ENCODE assay signal across 19 cellular contexts in the genomic region with DNA sequence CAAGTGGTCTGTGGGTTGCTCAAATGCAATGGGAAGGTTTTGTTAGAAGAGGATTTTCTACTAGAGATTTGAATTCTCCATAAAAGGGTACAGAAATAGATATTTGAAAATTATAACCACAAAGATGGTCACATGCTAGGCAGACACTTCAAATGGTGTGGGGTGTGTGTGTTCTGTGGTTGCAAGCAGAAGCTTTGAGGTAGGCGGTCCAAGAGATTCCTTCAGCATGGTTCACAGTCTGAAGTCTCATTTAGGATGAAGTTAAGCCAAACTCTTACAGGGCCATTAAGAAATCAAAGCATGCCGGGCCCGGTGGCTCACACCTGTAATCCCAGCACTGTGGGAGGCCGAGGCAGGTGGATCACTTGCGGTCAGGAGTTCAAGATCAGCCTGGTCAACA. TPM values are rescaled to one million over a fixed set of nuclear protein-coding genes. Genes with fewer than 3 reads are reported as not detected.
DNase-seq lines count a peak whose midpoint lies in the region; ATAC-seq lines count a peak whose summit lies in the region.
"Had no signal": no experiment of that assay in that cellular context is flagged by ENCODE, and none has a peak within 500 bp of the region (broad histone marks: within the 10 kb centered on the region; RNA-seq: fewer than 3 reads in every experiment).

No MANE protein-coding gene starts in this region.

- no peak for ATAC-seq in HG03196 (IDR thresholded peaks at IDR 0.05; ENCODE audit: unreplicated experiment)
- ATAC-seq: activated CD8-positive, alpha-beta T cell treated with anti-CD3 and anti-CD28 coated beads for 36 hours; activated T-cell treated with anti-CD3 and anti-CD28 coated beads, Interleukin-2, amount 50 U/mL, for 4 hours; heart left ventricle; mucosa of descending colon had no signal

- DNase-seq in GM03348 (ENCODE audit: low spot score) (peak; percentile 87), SW480 (ENCODE audit: low spot score) (peak; percentile 85), fibroblast of gingiva (ENCODE audit: low read depth) (peak; percentile 46), renal cortical epithelial cell (ENCODE audit: low read depth) (peak; percentile 18), retina (no peak), iPS-NIHi11 (ENCODE audit: low spot score) (no peak), posterior vena cava (ENCODE audit: low spot score) (no peak)
- DNase-seq: activated CD8-positive, alpha-beta T cell treated with anti-CD3 and anti-CD28 coated beads for 36 hours; activated naive CD4-positive, alpha-beta T cell treated with Interleukin-2 at 50 U/mL for 16 hours; activated T-cell treated with anti-CD3 and anti-CD28 coated beads, Interleukin-2, amount 50 U/mL, for 4 hours; Caco-2; effector CD4-positive, alpha-beta T cell; heart left ventricle; mucosa of descending colon; MV-4-11; NCI-H2029; NCI-H345; upper lobe of left lung had no signal

- intact Hi-C loops in posterior vena cava (cut with DNase I), result no loop called here

RNA-seq across cellular contexts. Expression of gene RMDN2, which starts 38.3 kb away (rescaled TPM):
- total RNA-seq in renal cortical epithelial cell, result 5.2 and 18.1 TPM in 2 replicates
- 1 to 10 TPM; 6.4 to 6.6 TPM for total RNA-seq in posterior vena cava

Comparison
In these comparisons a context has a peak if more than half of its experiments do, and no peak if none do; other contexts are left out.
1. DNase-seq: peak in GM03348 (single experiment), SW480 (single experiment), fibroblast of gingiva (single experiment) and renal cortical epithelial cell (single experiment); none in retina (single experiment), iPS-NIHi11 (single experiment) and posterior vena cava (single experiment).